In the genomic region with DNA sequence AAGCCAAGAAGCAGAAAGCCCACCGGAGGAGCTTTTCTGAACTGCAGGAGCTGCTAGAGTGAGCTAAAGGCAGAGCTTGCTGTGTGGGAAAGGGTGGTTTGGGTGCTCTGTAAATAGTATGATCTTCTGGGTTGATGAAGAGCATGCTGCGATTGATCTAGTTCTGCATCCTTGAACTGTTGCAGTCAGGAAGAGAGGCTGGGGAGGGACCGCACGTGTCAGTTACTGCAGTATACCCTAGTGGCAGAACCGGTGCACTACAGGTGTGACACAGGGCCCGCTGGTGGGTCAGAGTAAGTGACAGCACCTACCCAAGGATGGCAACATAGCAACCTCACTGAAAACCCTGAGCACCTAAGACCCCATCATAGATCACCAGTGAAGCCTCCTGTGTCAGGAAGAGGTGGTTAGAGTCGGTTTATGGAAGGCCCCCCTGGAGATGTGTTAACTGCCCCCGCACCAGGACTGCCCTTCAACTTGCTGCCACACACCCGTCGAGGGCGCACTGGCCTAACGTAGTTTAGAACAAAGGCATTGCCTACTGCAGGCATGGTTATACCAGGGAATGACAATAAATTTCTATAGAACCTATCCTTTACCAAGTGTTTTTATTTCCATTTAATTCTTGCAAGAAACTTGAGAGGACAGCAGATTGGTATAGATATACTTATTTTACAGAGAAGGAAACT, we compare ENCODE assay signal across 8 cellular contexts.
DNase-seq lines count a peak whose midpoint lies in the region; ATAC-seq and TF ChIP-seq lines count a peak whose summit lies in the region.

No MANE protein-coding gene starts in this region.

- H3K27me3 Mint-ChIP-seq in memory B cell: no peaks in the 10 kb centered on the region

- ATAC-seq in HG02759 (IDR thresholded peaks at IDR 0.05; ENCODE audit: unreplicated experiment): peak; percentile 82
- peak; percentile 95 for ATAC-seq in memory B cell (ENCODE audit: low read depth)

- H3K4me1 ChIP-seq in testis: no peaks in the 10 kb centered on the region

- H3K27ac ChIP-seq in testis: no peak overlapping the region

- no peaks in the 10 kb centered on the region for H3K36me3 ChIP-seq in testis (ENCODE audit: low read depth, missing control alignments)

- H3K4me3 ChIP-seq in GM12875 (ENCODE audit: low read depth, low read length): no peak overlapping the region
- no peak overlapping the region for H3K4me3 ChIP-seq in testis

- TF ChIP-seq CTCF in GM12875 (IDR thresholded peaks at IDR 0.05; ENCODE audit: borderline replicate concordance, insufficient read depth, low read depth, low read length): peak; percentile 94
- TF ChIP-seq CTCF in testis (IDR thresholded peaks at IDR 0.05): peak in 2 of 3 experiments; percentile 12 to 52

- no peak overlapping the region for H3K4me3 Mint-ChIP-seq in memory B cell

- H3K9me3 ChIP-seq in testis: no peaks in the 10 kb centered on the region

- peaks cover 4% of the 10 kb centered on the region for H3K4me1 Mint-ChIP-seq in memory B cell

- no peaks in the 10 kb centered on the region for H3K9me3 Mint-ChIP-seq in memory B cell

- intact Hi-C loops in testis (cut with DNase I; ENCODE audit: low total_unique reads): no loop called here

- 55 to 63% methylated on average over 12 of the region's 12 CpGs for WGBS in testis, 2 donors

- no peak overlapping the region for H3K27ac Mint-ChIP-seq in memory B cell

- TF ChIP-seq POLR2A in testis (IDR thresholded peaks at IDR 0.05): no peak

- DNase-seq in RKO (ENCODE audit: low spot score) (peak; percentile 24), memory B cell (ENCODE audit: low spot score in 2 of 2) (peak; percentile 48), testis (peak; percentile 68), cerebellum (ENCODE audit: low spot score) (no peak), NCI-H2196 treated with DMSO at 0.1 percent for 48 hours (lab: John Stamatoyannopoulos, UW; ENCODE audit: unreplicated experiment) (no peak)
- peak; percentile 19 for DNase-seq in activated gamma-delta T cell treated with anti-CD3 and anti-CD28 coated beads, Interleukin-2, amount 50 U/mL, for 16 hours (ENCODE audit: low read depth)

- peaks cover 17% of the 10 kb centered on the region for H3K36me3 Mint-ChIP-seq in memory B cell

- H3K27me3 ChIP-seq in testis: no peaks in the 10 kb centered on the region

Comparison
In these comparisons a context has a peak if more than half of its experiments do, and no peak if none do; other contexts are left out.
1. DNase-seq: peak in RKO (single experiment), activated gamma-delta T cell treated with anti-CD3 and anti-CD28 coated beads, Interleukin-2, amount 50 U/mL, for 16 hours (single experiment), memory B cell (2 of 2) and testis (single experiment); none in cerebellum (single experiment) and NCI-H2196 treated with DMSO at 0.1 percent for 48 hours (single experiment).